8 cellular contexts compared by ENCODE assay signal in the genomic region with DNA sequence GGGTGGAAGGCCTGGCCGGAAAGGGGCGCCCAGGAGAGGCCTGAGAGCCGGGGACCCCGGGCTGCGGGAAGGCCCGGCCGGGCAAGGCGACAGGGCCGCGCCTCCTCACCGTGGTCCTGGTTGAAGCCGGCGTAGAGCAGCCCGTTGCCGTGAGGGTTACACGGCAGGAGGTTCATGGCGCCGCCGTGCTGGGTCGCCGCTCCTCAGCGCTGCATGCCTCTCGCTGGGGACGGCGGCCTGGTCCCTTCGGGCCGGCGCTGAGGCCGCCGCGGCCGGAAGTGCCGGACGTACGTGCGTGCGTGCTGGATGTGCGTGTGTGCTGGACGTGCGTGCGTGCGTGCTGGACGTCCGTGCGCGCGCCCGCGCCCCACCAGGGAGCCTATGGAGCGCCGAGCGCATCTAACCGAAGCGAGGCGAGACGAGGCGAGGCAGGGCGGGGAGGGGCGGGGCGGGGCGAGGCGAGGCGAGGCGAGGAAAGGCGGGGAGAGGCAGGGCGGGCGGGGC. TPM values are rescaled to one million over a fixed set of nuclear protein-coding genes. Genes with fewer than 3 reads are reported as not detected.
DNase-seq lines count a peak whose midpoint lies in the region; ATAC-seq and TF ChIP-seq lines count a peak whose summit lies in the region.

A gene (minus strand): TSS at position 280 of the 504 bp plus-strand sequence. CDS start 104 bp downstream, at position 176.

- H3K4me1 ChIP-seq in BE2C (peaks cover 4% of the 10 kb centered on the region; the same call in 1 of the 2 replicates), left lung (peaks cover 5 to 25% of the 10 kb centered on the region in 2 donors)

- H3K36me3 ChIP-seq in BE2C = peaks cover 17% of the 10 kb centered on the region
- H3K36me3 ChIP-seq in left lung = peaks cover 0 to 16% of the 10 kb centered on the region in 2 donors

- no peaks in the 10 kb centered on the region for H3K27me3 ChIP-seq in BE2C
- H3K27me3 ChIP-seq in left lung = no peaks in the 10 kb centered on the region

- no peaks in the 10 kb centered on the region for H3K27me3 Mint-ChIP-seq in dendritic cell treated with granulocyte-macrophage colony-stimulating factor and Interleukin-4, amounts not matched to agents 40 ng/mL and 50 ng/mL, for 4 days

- intact Hi-C loops in dendritic cell treated with granulocyte-macrophage colony-stimulating factor and Interleukin-4, amounts not matched to agents 40 ng/mL and 50 ng/mL, for 4 days (cut with micrococcal nuclease) = loop anchor here (2.0 kb wide), 1 partner anchor 103 kb away; no protein-coding TSS in a partner anchor
- intact Hi-C loops in left lung (cut with DNase I) = no loop called here

- DNase-seq in BE2C (peak; percentile 98), NCI-H748 (lab: John Stamatoyannopoulos, UW; ENCODE audit: unreplicated experiment) (peak; percentile 98), left lung (peak; percentile 95 to 98)
- peak; percentile 73 to 82 for DNase-seq in activated CD4-positive, alpha-beta T cell treated with anti-CD3 and anti-CD28 coated beads, Interleukin-2, amount 50 U/mL, for 24 hours (ENCODE audit: low read depth in 1 of 2, low spot score in 1 of 2)
- peak; percentile 81 for DNase-seq in stimulated activated CD4-positive, alpha-beta T cell treated with anti-CD3 and anti-CD28 coated beads, Interleukin-2, amount 100 ng/mL, for 4 hours (ENCODE audit: low read depth)

- H3K36me3 Mint-ChIP-seq in dendritic cell treated with granulocyte-macrophage colony-stimulating factor and Interleukin-4, amounts not matched to agents 40 ng/mL and 50 ng/mL, for 4 days (ENCODE audit: low read depth) = peaks cover 34% of the 10 kb centered on the region

- TF ChIP-seq CTCF in BE2C (IDR thresholded peaks at IDR 0.05; ENCODE audit: low read depth, low read length) = no peak
- no peak for TF ChIP-seq CTCF in left lung (IDR thresholded peaks at IDR 0.05)

- no peaks in the 10 kb centered on the region for H3K9me3 ChIP-seq in BE2C
- no peaks in the 10 kb centered on the region for H3K9me3 ChIP-seq in left lung

- ATAC-seq in GM19351 (IDR thresholded peaks at IDR 0.05; ENCODE audit: unreplicated experiment) (peak; percentile 90), HG03520 (IDR thresholded peaks at IDR 0.05; ENCODE audit: unreplicated experiment) (peak; percentile 80), left lung (peak; percentile 97)

- H3K4me3 Mint-ChIP-seq in dendritic cell treated with granulocyte-macrophage colony-stimulating factor and Interleukin-4, amounts not matched to agents 40 ng/mL and 50 ng/mL, for 4 days = peak within 1 kb of the TSS; percentile 81

- no peaks in the 10 kb centered on the region for H3K9me3 Mint-ChIP-seq in dendritic cell treated with granulocyte-macrophage colony-stimulating factor and Interleukin-4, amounts not matched to agents 40 ng/mL and 50 ng/mL, for 4 days

- H3K27ac Mint-ChIP-seq in dendritic cell treated with granulocyte-macrophage colony-stimulating factor and Interleukin-4, amounts not matched to agents 40 ng/mL and 50 ng/mL, for 4 days = peak within 1 kb of the TSS; percentile 66

- peak within 1 kb of the TSS; percentile 92 to 95 for H3K27ac ChIP-seq in left lung

- H3K4me3 ChIP-seq in BE2C (ENCODE audit: low read depth, low read length) (peak within 1 kb of the TSS; percentile 97), left lung (peak within 1 kb of the TSS; percentile 83 to 100)

- H3K4me1 Mint-ChIP-seq in dendritic cell treated with granulocyte-macrophage colony-stimulating factor and Interleukin-4, amounts not matched to agents 40 ng/mL and 50 ng/mL, for 4 days (ENCODE audit: low read depth) = peaks cover 40% of the 10 kb centered on the region

RNA-seq across cellular contexts. Expression of the gene that starts here (rescaled TPM):
- polyA plus RNA-seq in BE2C (2012; ENCODE audit: insufficient read depth, insufficient read length, low read depth) = 200 TPM
- 10 to 100 TPM; 46.8 to 64.6 TPM for total RNA-seq in left lung

Comparison
In these comparisons a context has a peak if more than half of its experiments do, and no peak if none do; other contexts are left out.
1. Peak in every context shown above with its lines: DNase-seq, ATAC-seq, H3K4me3 ChIP-seq and H3K27ac ChIP-seq.